ENCODE assay signal across 12 cellular contexts in genomic region chr1:175267716-175268416, GRCh38.
DNase-seq lines count a peak whose midpoint lies in the region; ATAC-seq and TF ChIP-seq lines count a peak whose summit lies in the region.
"Had no signal": no experiment of that assay in that cellular context is flagged by ENCODE, and none has a peak within 500 bp of the region (broad histone marks: within the 10 kb centered on the region; RNA-seq: fewer than 3 reads in every experiment).

No MANE protein-coding gene starts in this region.

- no peak overlapping the region for H3K27ac ChIP-seq in body of pancreas

- TF ChIP-seq CTCF in body of pancreas (IDR thresholded peaks at IDR 0.05) (no peak), type B pancreatic cell (conservative IDR thresholded peaks at IDR 0.05) (no peak)

- intact Hi-C loops in body of pancreas (cut with DNase I) = no loop called here
- intact Hi-C loops in left cardiac atrium (cut with DNase I) = no loop called here

- no peaks in the 10 kb centered on the region for H3K27me3 Mint-ChIP-seq in type B pancreatic cell

- peaks cover 19% of the 10 kb centered on the region for H3K9me3 Mint-ChIP-seq in type B pancreatic cell

- no peak for TF ChIP-seq POLR2A in body of pancreas (IDR thresholded peaks at IDR 0.05)
- no peak for TF ChIP-seq POLR2A in erythroblast (IDR thresholded peaks at IDR 0.05; ENCODE audit: low read length)

- H3K9me3 ChIP-seq in body of pancreas = no peaks in the 10 kb centered on the region

- H3K4me1 Mint-ChIP-seq in type B pancreatic cell (ENCODE audit: unreplicated experiment) = no peaks in the 10 kb centered on the region
- H3K4me1 Mint-ChIP-seq: activated CD8-positive, alpha-beta memory T cell treated with anti-CD3 and anti-CD28 coated beads, Interleukin-2, amount 10 ng/mL, durations not matched to agents 7 days and 5 days; CD4-positive, CD25-positive, alpha-beta regulatory T cell had no signal

- DNase-seq in body of pancreas = peak; percentile 17 to 55 (median 32)
- DNase-seq in left cardiac atrium = peak; percentile 35
- DNase-seq in mucosa of gallbladder (ENCODE audit: low spot score) = peak; percentile 45
- DNase-seq in type B pancreatic cell (ENCODE audit: extremely low spot score, unreplicated experiment) = no peak
- DNase-seq in erythroblast (lab: John Stamatoyannopoulos, UW) = no peak
- no peak for DNase-seq in NCI-H1048 (lab: John Stamatoyannopoulos, UW)
- DNase-seq in activated CD4-positive, alpha-beta T cell treated with anti-CD3 and anti-CD28 coated beads, Interleukin-2, amount 50 U/mL, for 48 hours = no peak
- DNase-seq: activated CD8-positive, alpha-beta memory T cell treated with anti-CD3 and anti-CD28 coated beads, Interleukin-2, amount 10 ng/mL, durations not matched to agents 7 days and 5 days; CD4-positive, CD25-positive, alpha-beta regulatory T cell; posterior cingulate gyrus had no signal

- ATAC-seq in body of pancreas = peak; percentile 72
- peak; percentile 93 for ATAC-seq in left cardiac atrium
- ATAC-seq in GM18858 (IDR thresholded peaks at IDR 0.05; ENCODE audit: unreplicated experiment) = no peak
- ATAC-seq: activated CD8-positive, alpha-beta memory T cell treated with anti-CD3 and anti-CD28 coated beads, Interleukin-2, amount 10 ng/mL, durations not matched to agents 7 days and 5 days had no signal

- no peak overlapping the region for H3K4me3 Mint-ChIP-seq in type B pancreatic cell
- H3K4me3 Mint-ChIP-seq: activated CD8-positive, alpha-beta memory T cell treated with anti-CD3 and anti-CD28 coated beads, Interleukin-2, amount 10 ng/mL, durations not matched to agents 7 days and 5 days; CD4-positive, CD25-positive, alpha-beta regulatory T cell; mesothelial cell of epicardium had no signal

- H3K27me3 ChIP-seq in body of pancreas = no peaks in the 10 kb centered on the region

- WGBS in body of pancreas, 2 donors = 57 to 67% methylated on average over 1 of the region's 1 CpG

- H3K4me3 ChIP-seq in body of pancreas = no peak overlapping the region

- no peaks in the 10 kb centered on the region for H3K36me3 Mint-ChIP-seq in type B pancreatic cell
- H3K36me3 Mint-ChIP-seq: mesothelial cell of epicardium had no signal

- no peaks in the 10 kb centered on the region for H3K36me3 ChIP-seq in body of pancreas (replicated peaks in 1 of 2; ENCODE audit: insufficient read depth in 1 of 2, low read depth in 2 of 2)

- no peaks in the 10 kb centered on the region for H3K4me1 ChIP-seq in body of pancreas

- peak overlapping the region; percentile 90 for H3K27ac Mint-ChIP-seq in type B pancreatic cell
- H3K27ac Mint-ChIP-seq: activated CD8-positive, alpha-beta memory T cell treated with anti-CD3 and anti-CD28 coated beads, Interleukin-2, amount 10 ng/mL, durations not matched to agents 7 days and 5 days; CD4-positive, CD25-positive, alpha-beta regulatory T cell had no signal

Comparison
In these comparisons a context has a peak if more than half of its experiments do, and no peak if none do; other contexts are left out.
1. DNase-seq: peak in body of pancreas (4 of 4), left cardiac atrium (single experiment) and mucosa of gallbladder (single experiment); none in type B pancreatic cell (single experiment), erythroblast (0 of 2), NCI-H1048 (single experiment) and activated CD4-positive, alpha-beta T cell treated with anti-CD3 and anti-CD28 coated beads, Interleukin-2, amount 50 U/mL, for 48 hours (0 of 2).